14 cellular contexts compared by ENCODE assay signal in genomic region chr9:133656211-133657119, GRCh38. TPM values are rescaled to one million over a fixed set of nuclear protein-coding genes. Genes with fewer than 3 reads are reported as not detected.
DNase-seq lines count a peak whose midpoint lies in the region; ATAC-seq lines count a peak whose summit lies in the region.
"Had no signal": no experiment of that assay in that cellular context is flagged by ENCODE, and none has a peak within 500 bp of the region (broad histone marks: within the 10 kb centered on the region; RNA-seq: fewer than 3 reads in every experiment).

No MANE protein-coding gene starts in this region.

- ATAC-seq in activated T-cell treated with anti-CD3 and anti-CD28 coated beads, Interleukin-2, amount 50 U/mL, for 72 hours (replicated peaks in 1 of 2): peak; percentile 53 to 62

- no peak overlapping the region for H3K4me3 Mint-ChIP-seq in activated T-cell treated with anti-CD3 and anti-CD28 coated beads, Interleukin-2, amount 50 U/mL, for 72 hours
- no peak overlapping the region for H3K4me3 Mint-ChIP-seq in T-helper 2 cell treated with Interferon-gamma antibody and Interleukin-4, amounts not matched to agents 5 μg/mL and 100 μg/mL, for 36 hours
- H3K4me3 Mint-ChIP-seq: IgD-negative memory B cell had no signal

- no peak overlapping the region for H3K27ac Mint-ChIP-seq in activated T-cell treated with anti-CD3 and anti-CD28 coated beads, Interleukin-2, amount 50 U/mL, for 72 hours
- no peak overlapping the region for H3K27ac Mint-ChIP-seq in T-helper 2 cell treated with Interferon-gamma antibody and Interleukin-4, amounts not matched to agents 5 μg/mL and 100 μg/mL, for 36 hours
- H3K27ac Mint-ChIP-seq: IgD-negative memory B cell had no signal

- no peaks in the 10 kb centered on the region for H3K36me3 Mint-ChIP-seq in activated T-cell treated with anti-CD3 and anti-CD28 coated beads, Interleukin-2, amount 50 U/mL, for 72 hours (ENCODE audit: insufficient read depth in 2 of 2)
- H3K36me3 Mint-ChIP-seq in T-helper 2 cell treated with Interferon-gamma antibody and Interleukin-4, amounts not matched to agents 5 μg/mL and 100 μg/mL, for 36 hours (ENCODE audit: low read depth): no peaks in the 10 kb centered on the region
- H3K36me3 Mint-ChIP-seq: IgD-negative memory B cell had no signal

- peaks cover 41% of the 10 kb centered on the region for H3K27me3 Mint-ChIP-seq in activated T-cell treated with anti-CD3 and anti-CD28 coated beads, Interleukin-2, amount 50 U/mL, for 72 hours (ENCODE audit: low read depth)
- H3K27me3 Mint-ChIP-seq in T-helper 2 cell treated with Interferon-gamma antibody and Interleukin-4, amounts not matched to agents 5 μg/mL and 100 μg/mL, for 36 hours (ENCODE audit: low read depth): peaks cover 39% of the 10 kb centered on the region

- DNase-seq in NCI-H2171 (lab: John Stamatoyannopoulos, UW) (peak; percentile 24), NCI-H2171 treated with DMSO at 0.1 percent for 48 hours (lab: John Stamatoyannopoulos, UW) (no peak), RPMI8226 (peak; percentile 84), NCI-H82 treated with DMSO at 0.1 percent for 48 hours (lab: John Stamatoyannopoulos, UW; ENCODE audit: unreplicated experiment) (no peak), NOMO-1 (lab: John Stamatoyannopoulos, UW; ENCODE audit: unreplicated experiment in 2 of 2) (no peak)
- peak; percentile 29 to 32 for DNase-seq in activated T-cell treated with anti-CD3 and anti-CD28 coated beads, Interleukin-2, amount 50 U/mL, for 72 hours
- peak; percentile 13 to 39 for DNase-seq in stimulated activated CD4-positive, alpha-beta T cell treated with anti-CD3 and anti-CD28 coated beads, Interleukin-1b, Interleukin-23, amount 100 ng/mL, for 4 hours (ENCODE audit: low read depth in 2 of 2)
- DNase-seq in T-helper 2 cell treated with Interferon-gamma antibody and Interleukin-4, amounts not matched to agents 5 μg/mL and 100 μg/mL, for 36 hours (ENCODE audit: low spot score): no peak
- DNase-seq: colonic mucosa, NCI-H2081 treated with DMSO at 0.1 percent for 48 hours, transverse colon had no signal

- no peaks in the 10 kb centered on the region for H3K9me3 Mint-ChIP-seq in activated T-cell treated with anti-CD3 and anti-CD28 coated beads, Interleukin-2, amount 50 U/mL, for 72 hours
- no peaks in the 10 kb centered on the region for H3K9me3 Mint-ChIP-seq in T-helper 2 cell treated with Interferon-gamma antibody and Interleukin-4, amounts not matched to agents 5 μg/mL and 100 μg/mL, for 36 hours
- H3K9me3 Mint-ChIP-seq: IgD-negative memory B cell had no signal

- H3K4me1 Mint-ChIP-seq in activated T-cell treated with anti-CD3 and anti-CD28 coated beads, Interleukin-2, amount 50 U/mL, for 72 hours (ENCODE audit: low read depth): peaks cover 38% of the 10 kb centered on the region
- H3K4me1 Mint-ChIP-seq in T-helper 2 cell treated with Interferon-gamma antibody and Interleukin-4, amounts not matched to agents 5 μg/mL and 100 μg/mL, for 36 hours (ENCODE audit: low read depth): no peaks in the 10 kb centered on the region

RNA-seq across cellular contexts. Expression of gene DBH, which starts 20.3 kb away (rescaled TPM):
- not detected for total RNA-seq in activated T-cell treated with anti-CD3 and anti-CD28 coated beads, Interleukin-2, amount 50 U/mL, for 72 hours
- total RNA-seq: colonic mucosa, Daoy, RPMI7951, transverse colon had no signal

RNA-seq across cellular contexts. Expression of gene FAM163B, which starts 47.3 kb away (rescaled TPM):
- total RNA-seq in activated T-cell treated with anti-CD3 and anti-CD28 coated beads, Interleukin-2, amount 50 U/mL, for 72 hours: not detected
- total RNA-seq: Daoy had no signal

Comparison
In these comparisons a context has a peak if more than half of its experiments do, and no peak if none do; other contexts are left out.
1. DNase-seq: peak in NCI-H2171 (single experiment), RPMI8226 (single experiment), activated T-cell treated with anti-CD3 and anti-CD28 coated beads, Interleukin-2, amount 50 U/mL, for 72 hours (2 of 2) and stimulated activated CD4-positive, alpha-beta T cell treated with anti-CD3 and anti-CD28 coated beads, Interleukin-1b, Interleukin-23, amount 100 ng/mL, for 4 hours (2 of 2); none in NCI-H2171 treated with DMSO at 0.1 percent for 48 hours (single experiment), NCI-H82 treated with DMSO at 0.1 percent for 48 hours (single experiment), T-helper 2 cell treated with Interferon-gamma antibody and Interleukin-4, amounts not matched to agents 5 μg/mL and 100 μg/mL, for 36 hours (single experiment) and NOMO-1 (0 of 2).